Comparison of ENCODE assay signal across 19 cellular contexts in the genomic region with DNA sequence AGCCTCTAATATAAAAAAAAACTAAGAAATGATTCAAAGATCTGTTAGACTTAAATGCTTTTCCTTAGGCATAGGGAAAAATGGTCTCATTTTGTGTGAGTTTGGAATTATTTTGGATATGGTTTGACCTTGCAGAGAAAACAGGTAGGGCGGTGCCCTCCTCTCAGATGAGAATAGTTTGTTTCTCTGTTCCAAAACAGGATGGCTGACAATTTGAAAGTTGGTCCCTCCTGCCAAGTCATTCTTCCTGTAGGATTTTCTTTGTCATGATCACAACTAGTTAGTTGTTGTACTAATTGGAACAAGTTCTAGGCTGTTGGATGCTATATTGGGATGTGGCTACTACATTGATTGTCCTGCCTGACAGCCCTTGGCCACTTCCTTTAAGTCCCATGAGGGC.
"Had no signal": no experiment of that assay in that cellular context is flagged by ENCODE, and none has a peak within 500 bp of the region (broad histone marks: within the 10 kb centered on the region; RNA-seq: fewer than 3 reads in every experiment).

No MANE protein-coding gene starts in this region.

- H3K27me3 Mint-ChIP-seq: activated CD4-positive, alpha-beta memory T cell treated with anti-CD3 and anti-CD28 coated beads, Interleukin-2, amount 10 ng/mL, durations not matched to agents 7 days and 5 days; activated CD8-positive, alpha-beta memory T cell treated with anti-CD3 and anti-CD28 coated beads, Interleukin-2, amount 10 ng/mL, durations not matched to agents 7 days and 5 days; activated naive CD4-positive, alpha-beta T cell treated with anti-CD3 and anti-CD28 coated beads, Interleukin-2, amount 10 ng/mL, durations not matched to agents 7 days and 5 days; activated naive CD8-positive, alpha-beta T cell treated with anti-CD3 and anti-CD28 coated beads for 36 hours had no signal

- H3K27me3 ChIP-seq: brain microvascular endothelial cell, Peyer's patch had no signal

- H3K36me3 ChIP-seq: brain microvascular endothelial cell, Peyer's patch, WERI-Rb-1 had no signal

- H3K36me3 Mint-ChIP-seq: activated CD8-positive, alpha-beta memory T cell treated with anti-CD3 and anti-CD28 coated beads, Interleukin-2, amount 10 ng/mL, durations not matched to agents 7 days and 5 days had no signal

- H3K9me3 Mint-ChIP-seq: activated CD4-positive, alpha-beta memory T cell treated with anti-CD3 and anti-CD28 coated beads, Interleukin-2, amount 10 ng/mL, durations not matched to agents 7 days and 5 days; activated naive CD4-positive, alpha-beta T cell treated with anti-CD3 and anti-CD28 coated beads, Interleukin-2, amount 10 ng/mL, durations not matched to agents 7 days and 5 days had no signal

- H3K4me3 ChIP-seq: Peyer's patch had no signal

- H3K4me2 ChIP-seq: KMS-11 had no signal

- H3K4me1 Mint-ChIP-seq: activated naive CD4-positive, alpha-beta T cell treated with anti-CD3 and anti-CD28 coated beads, Interleukin-2, amount 10 ng/mL, durations not matched to agents 7 days and 5 days had no signal

- H3K27ac Mint-ChIP-seq: activated CD4-positive, alpha-beta memory T cell treated with anti-CD3 and anti-CD28 coated beads, Interleukin-2, amount 10 ng/mL, durations not matched to agents 7 days and 5 days; activated CD8-positive, alpha-beta memory T cell treated with anti-CD3 and anti-CD28 coated beads, Interleukin-2, amount 10 ng/mL, durations not matched to agents 7 days and 5 days; activated naive CD4-positive, alpha-beta T cell treated with anti-CD3 and anti-CD28 coated beads, Interleukin-2, amount 10 ng/mL, durations not matched to agents 7 days and 5 days; activated naive CD8-positive, alpha-beta T cell treated with anti-CD3 and anti-CD28 coated beads for 36 hours had no signal

- H3K9me3 ChIP-seq: Peyer's patch had no signal

- H3K27ac ChIP-seq: brain microvascular endothelial cell, KMS-11, Peyer's patch, WERI-Rb-1 had no signal

- H3K4me3 Mint-ChIP-seq: activated CD4-positive, alpha-beta memory T cell treated with anti-CD3 and anti-CD28 coated beads, Interleukin-2, amount 10 ng/mL, durations not matched to agents 7 days and 5 days; activated CD8-positive, alpha-beta memory T cell treated with anti-CD3 and anti-CD28 coated beads, Interleukin-2, amount 10 ng/mL, durations not matched to agents 7 days and 5 days; activated naive CD4-positive, alpha-beta T cell treated with anti-CD3 and anti-CD28 coated beads, Interleukin-2, amount 10 ng/mL, durations not matched to agents 7 days and 5 days; activated naive CD8-positive, alpha-beta T cell treated with anti-CD3 and anti-CD28 coated beads for 36 hours had no signal

- H3K9ac ChIP-seq: KMS-11 had no signal

- DNase-seq: activated CD4-positive, alpha-beta memory T cell treated with anti-CD3 and anti-CD28 coated beads, Interleukin-2, amount 10 ng/mL, durations not matched to agents 7 days and 5 days; activated CD4-positive, alpha-beta T cell treated with anti-CD3 and anti-CD28 coated beads for 1 hour; activated CD4-positive, CD25-positive, alpha-beta regulatory T cell; activated CD8-positive, alpha-beta memory T cell treated with anti-CD3 and anti-CD28 coated beads for 24 hours; activated CD8-positive, alpha-beta memory T cell treated with anti-CD3 and anti-CD28 coated beads, Interleukin-2, amount 10 ng/mL, durations not matched to agents 7 days and 5 days; activated CD8-positive, alpha-beta memory T cell treated with anti-CD3 and anti-CD28 coated beads, Interleukin-2, amount 50 U/mL, for 48 hours; activated effector memory CD4-positive, alpha-beta T cell treated with Interleukin-2 at 50 U/mL for 16 hours; activated naive CD8-positive, alpha-beta T cell treated with anti-CD3 and anti-CD28 coated beads for 36 hours; activated T-cell treated with anti-CD3 and anti-CD28 coated beads, Interleukin-2, amount 50 U/mL, for 48 hours; aorta; central memory CD4-positive, alpha-beta T cell; NCI-H187 treated with DMSO at 0.1 percent for 48 hours; NK-92 treated with Interleukin-12 subunit alpha and Interleukin-12 subunit beta, amount 100 ng/mL, for 24 hours; Peyer's patch; SIG-M5 had no signal

- H3K4me1 ChIP-seq: Peyer's patch had no signal
